12 cellular contexts compared by ENCODE assay signal in genomic region chr1:31626451-31627202, GRCh38. TPM values are rescaled to one million over a fixed set of nuclear protein-coding genes. Genes with fewer than 3 reads are reported as not detected.
DNase-seq lines count a peak whose midpoint lies in the region; ATAC-seq and TF ChIP-seq lines count a peak whose summit lies in the region.
"Had no signal": no experiment of that assay in that cellular context is flagged by ENCODE, and none has a peak within 500 bp of the region (broad histone marks: within the 10 kb centered on the region; RNA-seq: fewer than 3 reads in every experiment).

No MANE protein-coding gene starts in this region.

- H3K27me3 ChIP-seq in prostate gland (replicated peaks; ENCODE audit: insufficient read depth): no peaks in the 10 kb centered on the region
- H3K27me3 ChIP-seq in A673 (replicated peaks; ENCODE audit: insufficient read depth, low read depth, low read length, poor library complexity): no peaks in the 10 kb centered on the region

- 55% methylated on average over 17 of the region's 18 CpGs for WGBS in prostate gland

- H3K27me3 Mint-ChIP-seq in natural killer cell treated with Interleukin-12 subunit alpha and Interleukin-12 subunit beta and Interleukin-15 and Interleukin-18, amount 100 ng/mL, for 72 hours: no peaks in the 10 kb centered on the region
- H3K27me3 Mint-ChIP-seq: activated naive CD4-positive, alpha-beta T cell treated with anti-CD3 and anti-CD28 coated beads, Interleukin-2, amount 50 U/mL, for 24 hours; stimulated activated naive CD8-positive, alpha-beta T cell treated with anti-CD3 and anti-CD28 coated beads, Interleukin-15, amount 100 ng/mL, for 72 hours had no signal

- H3K9me3 ChIP-seq in prostate gland: no peaks in the 10 kb centered on the region
- no peaks in the 10 kb centered on the region for H3K9me3 ChIP-seq in A673 (ENCODE audit: low read depth, low read length, poor library complexity, severe bottlenecking)

- H3K4me1 ChIP-seq in prostate gland (replicated peaks) (peaks cover 12% of the 10 kb centered on the region), A673 (ENCODE audit: insufficient read depth, low read length, poor library complexity, severe bottlenecking) (no peaks in the 10 kb centered on the region)

- no TSS peak for BruUV-seq in A673 (replicated peaks; lab: Mats Ljungman, UMichigan)

- no peak overlapping the region for H3K4me3 Mint-ChIP-seq in natural killer cell treated with Interleukin-12 subunit alpha and Interleukin-12 subunit beta and Interleukin-15 and Interleukin-18, amount 100 ng/mL, for 72 hours
- H3K4me3 Mint-ChIP-seq: activated naive CD4-positive, alpha-beta T cell treated with anti-CD3 and anti-CD28 coated beads, Interleukin-2, amount 50 U/mL, for 24 hours; stimulated activated naive CD8-positive, alpha-beta T cell treated with anti-CD3 and anti-CD28 coated beads, Interleukin-15, amount 100 ng/mL, for 72 hours; T-helper 1 cell treated with Interleukin-12 subunit alpha and Interleukin-12 subunit beta and Interleukin-4 antibody, amounts not matched to agents 30 μg/mL and 1 μg/mL, for 36 hours had no signal

- H3K9me3 Mint-ChIP-seq in natural killer cell treated with Interleukin-12 subunit alpha and Interleukin-12 subunit beta and Interleukin-15 and Interleukin-18, amount 100 ng/mL, for 72 hours: no peaks in the 10 kb centered on the region
- H3K9me3 Mint-ChIP-seq: activated naive CD4-positive, alpha-beta T cell treated with anti-CD3 and anti-CD28 coated beads, Interleukin-2, amount 50 U/mL, for 24 hours; stimulated activated naive CD8-positive, alpha-beta T cell treated with anti-CD3 and anti-CD28 coated beads, Interleukin-15, amount 100 ng/mL, for 72 hours; T-helper 1 cell treated with Interleukin-12 subunit alpha and Interleukin-12 subunit beta and Interleukin-4 antibody, amounts not matched to agents 30 μg/mL and 1 μg/mL, for 36 hours had no signal

- DNase-seq in EL (peak; percentile 66), RWPE1 (ENCODE audit: low spot score) (no peak), foreskin fibroblast (peak; percentile 53 to 77), prostate gland (ENCODE audit: low spot score) (no peak), HUDEP-2 (lab: John Stamatoyannopoulos, UW; ENCODE audit: unreplicated experiment in 76 of 76) (no peak), OCI-M1 (lab: John Stamatoyannopoulos, UW) (no peak), A673 (ENCODE audit: low spot score) (no peak)
- DNase-seq in natural killer cell treated with Interleukin-12 subunit alpha and Interleukin-12 subunit beta and Interleukin-15 and Interleukin-18, amount 100 ng/mL, for 72 hours (ENCODE audit: low spot score): no peak
- DNase-seq: NCI-H187 treated with DMSO at 0.1 percent for 48 hours; stimulated activated naive CD8-positive, alpha-beta T cell treated with anti-CD3 and anti-CD28 coated beads, Interleukin-15, amount 100 ng/mL, for 72 hours had no signal

- H3K27ac Mint-ChIP-seq in natural killer cell treated with Interleukin-12 subunit alpha and Interleukin-12 subunit beta and Interleukin-15 and Interleukin-18, amount 100 ng/mL, for 72 hours: no peak overlapping the region
- H3K27ac Mint-ChIP-seq: activated naive CD4-positive, alpha-beta T cell treated with anti-CD3 and anti-CD28 coated beads, Interleukin-2, amount 50 U/mL, for 24 hours; T-helper 1 cell treated with Interleukin-12 subunit alpha and Interleukin-12 subunit beta and Interleukin-4 antibody, amounts not matched to agents 30 μg/mL and 1 μg/mL, for 36 hours had no signal

- no peak for TF ChIP-seq CTCF in RWPE1 (conservative IDR thresholded peaks at IDR 0.05; ENCODE audit: low read depth)
- no peak for TF ChIP-seq CTCF in foreskin fibroblast (IDR thresholded peaks at IDR 0.05; ENCODE audit: low read depth, low read length)
- TF ChIP-seq CTCF in prostate gland (IDR thresholded peaks at IDR 0.05): no peak
- no peak for TF ChIP-seq CTCF in A673 (conservative IDR thresholded peaks at IDR 0.05; ENCODE audit: low read depth, low read length)

- peaks cover 6% of the 10 kb centered on the region for H3K36me3 Mint-ChIP-seq in natural killer cell treated with Interleukin-12 subunit alpha and Interleukin-12 subunit beta and Interleukin-15 and Interleukin-18, amount 100 ng/mL, for 72 hours

- H3K4me3 ChIP-seq in foreskin fibroblast (ENCODE audit: low read depth in 1 of 2, low read length in 2 of 2) (no peak overlapping the region), prostate gland (no peak overlapping the region), A673 (ENCODE audit: low read depth, low read length, poor library complexity, severe bottlenecking) (no peak overlapping the region)

- H3K27ac ChIP-seq in RWPE1 (peak overlapping the region; percentile 98), prostate gland (peak overlapping the region; percentile 53 to 54), A673 (ENCODE audit: low read depth, low read length, poor library complexity, severe bottlenecking) (no peak overlapping the region)

- POLR2A ChIA-PET in RWPE1 (lab: Yijun Ruan, JAX; ENCODE audit: low non-redundant PET) (no interaction called here), A673 (lab: Charles Lee; ENCODE audit: low non-redundant PET) (no interaction called here)

- CTCF ChIA-PET in RWPE1 (lab: Yijun Ruan, JAX): interaction anchor here (0.5 kb wide), 1 partner anchor 9 kb away, joined by 3 read pairs; no protein-coding TSS in a partner anchor
- CTCF ChIA-PET in A673 (lab: Charles Lee): interaction anchor here (0.9 kb wide), 1 partner anchor 447 kb away, joined by 3 read pairs; no protein-coding TSS in a partner anchor

- TF ChIP-seq POLR2A in prostate gland (IDR thresholded peaks at IDR 0.05): no peak

- intact Hi-C loops in prostate gland (cut with DNase I) (no loop called here), A673 (cut with micrococcal nuclease; ENCODE audit: unreplicated experiment) (no loop called here)

- no peak for ATAC-seq in natural killer cell treated with Interleukin-12 subunit alpha and Interleukin-12 subunit beta and Interleukin-15 and Interleukin-18, amount 100 ng/mL, for 72 hours
- ATAC-seq: stimulated activated naive CD8-positive, alpha-beta T cell treated with anti-CD3 and anti-CD28 coated beads, Interleukin-15, amount 100 ng/mL, for 72 hours had no signal

- H3K36me3 ChIP-seq in prostate gland: peaks cover 0 to 8% of the 10 kb centered on the region in 2 donors
- peaks cover 14% of the 10 kb centered on the region for H3K36me3 ChIP-seq in A673 (ENCODE audit: insufficient read depth, low read length, poor library complexity, severe bottlenecking)

- peaks cover 12 to 15% of the 10 kb centered on the region in 2 donors for H3K4me1 Mint-ChIP-seq in natural killer cell treated with Interleukin-12 subunit alpha and Interleukin-12 subunit beta and Interleukin-15 and Interleukin-18, amount 100 ng/mL, for 72 hours (ENCODE audit: low read depth in 2 of 2)
- H3K4me1 Mint-ChIP-seq: activated naive CD4-positive, alpha-beta T cell treated with anti-CD3 and anti-CD28 coated beads, Interleukin-2, amount 50 U/mL, for 24 hours had no signal

RNA-seq across cellular contexts. Expression of gene HCRTR1, which starts 9.1 kb away (rescaled TPM):
- not detected for total RNA-seq in prostate gland
- total RNA-seq in natural killer cell treated with Interleukin-12 subunit alpha and Interleukin-12 subunit beta and Interleukin-15 and Interleukin-18, amount 100 ng/mL, for 72 hours: not detected
- not detected in 2 replicates for total RNA-seq in A673 (2021)

RNA-seq across cellular contexts. Expression of gene PEF1, which starts 18.0 kb away (rescaled TPM):
- total RNA-seq in prostate gland: 10 to 100 TPM; 83.1 to 99.5 TPM
- total RNA-seq in natural killer cell treated with Interleukin-12 subunit alpha and Interleukin-12 subunit beta and Interleukin-15 and Interleukin-18, amount 100 ng/mL, for 72 hours: 10 to 100 TPM; 45.5 to 55.9 TPM
- 56.3 and 57.9 TPM in 2 replicates for total RNA-seq in A673 (2021)

RNA-seq across cellular contexts. Expression of gene TINAGL1, which starts 50.3 kb away (rescaled TPM):
- 100 to 1,000 TPM; 103 to 134 TPM for total RNA-seq in prostate gland
- total RNA-seq in natural killer cell treated with Interleukin-12 subunit alpha and Interleukin-12 subunit beta and Interleukin-15 and Interleukin-18, amount 100 ng/mL, for 72 hours: not detected
- not detected in 2 replicates for total RNA-seq in A673 (2021)

Comparison
In these comparisons a context has a peak if more than half of its experiments do, and no peak if none do; other contexts are left out.
1. DNase-seq: peak in EL (single experiment) and foreskin fibroblast (2 of 2); none in RWPE1 (single experiment), prostate gland (single experiment), HUDEP-2 (0 of 76), OCI-M1 (single experiment), natural killer cell treated with Interleukin-12 subunit alpha and Interleukin-12 subunit beta and Interleukin-15 and Interleukin-18, amount 100 ng/mL, for 72 hours (single experiment) and A673 (single experiment).
2. RNA of gene TINAGL1, which starts 50.3 kb away (total RNA-seq): 103 to 134 TPM in prostate gland; not detected in A673 and not detected in natural killer cell treated with Interleukin-12 subunit alpha and Interleukin-12 subunit beta and Interleukin-15 and Interleukin-18, amount 100 ng/mL, for 72 hours; every median in the first group is over 100 times any median in the second.